In genomic region chr6:43708857-43709653, GRCh38 we compare ENCODE assay signal across 11 cellular contexts. TPM values are rescaled to one million over a fixed set of nuclear protein-coding genes. Genes with fewer than 3 reads are reported as not detected.
A peak's percentile ranks its signal among the peaks of the same experiment; 100 is the strongest.
DNase-seq lines count a peak whose midpoint lies in the region; ATAC-seq, FAIRE-seq and TF ChIP-seq lines count a peak whose summit lies in the region.
"Had no signal": no experiment of that assay in that cellular context is flagged by ENCODE, and none has a peak within 500 bp of the region (broad histone marks: within the 10 kb centered on the region; RNA-seq: fewer than 3 reads in every experiment).

No MANE protein-coding gene starts in this region.

- 55% methylated on average over 5 of the region's 5 CpGs for WGBS in suprapubic skin

- DNase-seq in stimulated activated CD4-positive, alpha-beta T cell treated with anti-CD3 and anti-CD28 coated beads, Interleukin-1b, Interleukin-23, amount 100 ng/mL, for 48 hours, result peak; percentile 18
- no peak for DNase-seq in stimulated activated CD4-positive, alpha-beta T cell treated with anti-CD3 and anti-CD28 coated beads, Interleukin-15, amount 100 ng/mL, for 24 hours
- peak; percentile 84 for DNase-seq in bronchial epithelial cell (ENCODE audit: low read depth)
- peak; percentile 1 for DNase-seq in mesenteric fat pad (ENCODE audit: low spot score)
- no peak for DNase-seq in suprapubic skin (ENCODE audit: low spot score in 2 of 2)
- DNase-seq in cerebellar cortex (ENCODE audit: low spot score), result no peak
- DNase-seq in activated naive CD4-positive, alpha-beta T cell treated with anti-CD3 and anti-CD28 coated beads, Interleukin-2, amount 50 U/mL, for 16 hours, result no peak
- DNase-seq: COR-L47, Karpas-422 had no signal

- H3K36me3 ChIP-seq in bronchial epithelial cell (ENCODE audit: control insufficient read depth, insufficient read depth, low read length) (no peaks in the 10 kb centered on the region), suprapubic skin (no peaks in the 10 kb centered on the region)
- H3K36me3 ChIP-seq: SJSA1 had no signal

- no peaks in the 10 kb centered on the region for H3K27me3 ChIP-seq in bronchial epithelial cell (ENCODE audit: control insufficient read depth, insufficient read depth, low read length)
- H3K27me3 ChIP-seq in suprapubic skin, result no peaks in the 10 kb centered on the region
- H3K27me3 ChIP-seq: SJSA1 had no signal

- no peak for TF ChIP-seq CTCF in bronchial epithelial cell (IDR thresholded peaks at IDR 0.05; ENCODE audit: insufficient read depth, low read length, severe bottlenecking)
- TF ChIP-seq CTCF in suprapubic skin (IDR thresholded peaks at IDR 0.05), result no peak

- FAIRE-seq in bronchial epithelial cell (lab: Jason Lieb, UNC), result no peak

- peaks cover 16% of the 10 kb centered on the region for H3K4me1 ChIP-seq in suprapubic skin

- TF ChIP-seq POLR2A in suprapubic skin (IDR thresholded peaks at IDR 0.05), result no peak

- no peak overlapping the region for H3K27ac ChIP-seq in suprapubic skin
- H3K27ac ChIP-seq: SJSA1 had no signal

- no peak for ATAC-seq in GM21737 (IDR thresholded peaks at IDR 0.05; ENCODE audit: unreplicated experiment)

- H3K4me3 ChIP-seq in bronchial epithelial cell (ENCODE audit: low read depth, low read length), result no peak overlapping the region
- no peak overlapping the region for H3K4me3 ChIP-seq in suprapubic skin
- H3K4me3 ChIP-seq: SJSA1 had no signal

- TF ChIP-seq EP300 in suprapubic skin (IDR thresholded peaks at IDR 0.05), result no peak

- H3K9me3 ChIP-seq in suprapubic skin, result no peaks in the 10 kb centered on the region
- H3K9me3 ChIP-seq: SJSA1 had no signal

RNA-seq across cellular contexts. Expression of gene MRPS18A, which starts 21.5 kb away (rescaled TPM):
- total RNA-seq in bronchial epithelial cell (79.5 and 94.3 TPM in 2 replicates), mesenteric fat pad (34.5 TPM), suprapubic skin (10 to 100 TPM; 43.6 to 59.0 (median 48.6) TPM)

Comparison
In these comparisons a context has a peak if more than half of its experiments do, and no peak if none do; other contexts are left out.
1. DNase-seq: peak in stimulated activated CD4-positive, alpha-beta T cell treated with anti-CD3 and anti-CD28 coated beads, Interleukin-1b, Interleukin-23, amount 100 ng/mL, for 48 hours (single experiment), bronchial epithelial cell (single experiment) and mesenteric fat pad (single experiment); none in stimulated activated CD4-positive, alpha-beta T cell treated with anti-CD3 and anti-CD28 coated beads, Interleukin-15, amount 100 ng/mL, for 24 hours (single experiment), suprapubic skin (0 of 2), cerebellar cortex (single experiment) and activated naive CD4-positive, alpha-beta T cell treated with anti-CD3 and anti-CD28 coated beads, Interleukin-2, amount 50 U/mL, for 16 hours (single experiment).